In the genomic region with DNA sequence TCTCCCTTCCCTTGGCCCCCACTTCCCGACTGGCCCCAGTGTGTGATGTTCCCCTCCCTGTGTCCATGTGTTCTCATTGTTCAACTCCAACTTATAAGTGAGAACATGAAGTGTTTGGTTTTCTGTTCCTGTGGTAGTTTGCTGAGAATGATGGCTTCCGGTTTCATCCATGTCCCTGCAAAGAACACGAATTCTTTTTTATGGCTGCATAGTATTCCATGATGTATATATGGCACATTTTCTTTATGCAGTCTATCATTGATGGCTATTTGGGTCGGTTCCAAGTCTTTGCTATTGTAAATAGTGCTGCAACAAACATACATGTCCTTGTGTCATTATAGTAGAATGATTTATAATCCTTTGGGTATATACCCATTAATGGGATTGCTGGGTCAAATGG, we compare ENCODE assay signal across 1 cellular context. TPM values are rescaled to one million over a fixed set of nuclear protein-coding genes. Genes with fewer than 3 reads are reported as not detected.
"Had no signal": no experiment of that assay in that cellular context is flagged by ENCODE, and none has a peak within 500 bp of the region (broad histone marks: within the 10 kb centered on the region; RNA-seq: fewer than 3 reads in every experiment).

No MANE protein-coding gene starts in this region.

RNA-seq across cellular contexts. Expression of a gene that starts 35.4 kb away (rescaled TPM):
- total RNA-seq: endothelial cell of umbilical vein had no signal
